Comparison of ENCODE assay signal across 24 cellular contexts in the genomic region with DNA sequence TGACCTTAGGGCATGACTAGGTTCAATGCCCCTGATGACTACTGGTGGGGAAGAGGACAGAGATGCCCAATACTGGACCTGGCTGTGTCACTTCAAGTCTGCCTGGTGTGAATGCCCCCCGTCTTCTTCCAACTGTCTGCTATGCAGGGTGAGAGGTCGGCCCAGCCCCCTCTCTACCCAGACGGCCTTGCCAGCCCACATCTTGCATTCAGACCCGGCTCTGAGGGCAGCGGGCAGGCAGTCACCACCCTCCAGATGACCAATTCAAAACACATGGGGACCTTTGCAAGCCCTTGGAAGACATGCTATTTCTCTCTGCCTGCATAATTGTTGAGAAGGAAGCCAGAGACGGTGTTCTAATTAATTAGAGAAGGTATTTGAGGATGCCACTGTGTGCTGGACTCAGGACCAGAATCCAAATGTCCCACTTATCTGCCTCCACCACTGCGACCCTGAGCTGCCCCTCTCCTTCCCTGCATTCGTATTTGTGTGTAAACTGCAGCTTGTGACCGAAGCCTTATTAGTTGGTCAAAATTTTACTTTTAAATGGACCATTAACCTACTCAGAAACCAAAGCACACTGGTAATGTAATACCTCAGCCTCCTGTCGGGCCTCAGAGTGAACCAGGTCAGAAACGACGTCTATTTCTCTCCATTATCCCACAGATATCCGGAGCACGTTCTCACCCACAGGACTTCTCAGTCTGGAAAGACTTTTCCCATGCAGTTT.
"Had no signal": no experiment of that assay in that cellular context is flagged by ENCODE, and none has a peak within 500 bp of the region (broad histone marks: within the 10 kb centered on the region; RNA-seq: fewer than 3 reads in every experiment).

No MANE protein-coding gene starts in this region.

- H3K27ac ChIP-seq: gastrocnemius medialis, pancreas, suprapubic skin had no signal

- H3K36me3 ChIP-seq: gastrocnemius medialis, pancreas, suprapubic skin had no signal

- H3K27ac Mint-ChIP-seq: effector memory CD8-positive, alpha-beta T cell; naive thymus-derived CD4-positive, alpha-beta T cell; stimulated activated naive CD8-positive, alpha-beta T cell treated with anti-CD3 and anti-CD28 coated beads, Interleukin-15, amount 100 ng/mL, for 72 hours had no signal

- H3K9me3 ChIP-seq: gastrocnemius medialis, mucosa of descending colon, pancreas, suprapubic skin had no signal

- H3K4me3 ChIP-seq: gastrocnemius medialis, mucosa of descending colon, pancreas, smooth muscle cell, suprapubic skin had no signal

- DNase-seq: caudate nucleus; cerebellar nuclear complex; cortex of kidney; effector memory CD8-positive, alpha-beta T cell; erythroblast; foreskin fibroblast; gastrocnemius medialis; head of caudate nucleus; hippocampal formation; mesenchymal stem cell; mucosa of descending colon; naive thymus-derived CD4-positive, alpha-beta T cell; occipital lobe; pancreas; stimulated activated CD4-positive, alpha-beta T cell treated with anti-CD3 and anti-CD28 coated beads, Interleukin-12 subunit alpha, Interleukin-12 subunit beta, amount 100 ng/mL, for 4 hours; stimulated activated CD4-positive, alpha-beta T cell treated with anti-CD3 and anti-CD28 coated beads, Interleukin-1b, Interleukin-23, amount 100 ng/mL, for 48 hours; stimulated activated CD4-positive, alpha-beta T cell treated with anti-CD3 and anti-CD28 coated beads, Interleukin-4, amount 100 ng/mL, for 1 hour; stimulated activated CD8-positive, alpha-beta memory T cell treated with anti-CD3 and anti-CD28 coated beads, Interleukin-4, amount 100 ng/mL, for 48 hours; stimulated activated naive CD4-positive, alpha-beta T cell; stimulated activated naive CD8-positive, alpha-beta T cell treated with anti-CD3 and anti-CD28 coated beads, Interleukin-15, amount 100 ng/mL, for 72 hours; trophoblast cell had no signal

- H3K27me3 ChIP-seq: gastrocnemius medialis, pancreas had no signal

- H3K4me1 Mint-ChIP-seq: naive thymus-derived CD4-positive, alpha-beta T cell; stimulated activated naive CD8-positive, alpha-beta T cell treated with anti-CD3 and anti-CD28 coated beads, Interleukin-15, amount 100 ng/mL, for 72 hours had no signal

- H3K36me3 Mint-ChIP-seq: mesothelial cell of epicardium; naive thymus-derived CD4-positive, alpha-beta T cell had no signal

- H3K4me3 Mint-ChIP-seq: effector memory CD8-positive, alpha-beta T cell; mesothelial cell of epicardium; naive thymus-derived CD4-positive, alpha-beta T cell; stimulated activated naive CD8-positive, alpha-beta T cell treated with anti-CD3 and anti-CD28 coated beads, Interleukin-15, amount 100 ng/mL, for 72 hours had no signal

- H3K9me3 Mint-ChIP-seq: effector memory CD8-positive, alpha-beta T cell; mesothelial cell of epicardium had no signal

- H3K4me1 ChIP-seq: gastrocnemius medialis, pancreas had no signal
